In genomic region chr17:32287804-32288511, GRCh38 we compare ENCODE assay signal across 1 cellular context.
TF ChIP-seq lines count a peak whose summit lies in the region.

No MANE protein-coding gene starts in this region.

TF ChIP-seq in K562, 482 proteins besides CTCF, POLR2A, EP300 and RAD21 (continues in another document):
- TF ChIP-seq, protein P1, sequence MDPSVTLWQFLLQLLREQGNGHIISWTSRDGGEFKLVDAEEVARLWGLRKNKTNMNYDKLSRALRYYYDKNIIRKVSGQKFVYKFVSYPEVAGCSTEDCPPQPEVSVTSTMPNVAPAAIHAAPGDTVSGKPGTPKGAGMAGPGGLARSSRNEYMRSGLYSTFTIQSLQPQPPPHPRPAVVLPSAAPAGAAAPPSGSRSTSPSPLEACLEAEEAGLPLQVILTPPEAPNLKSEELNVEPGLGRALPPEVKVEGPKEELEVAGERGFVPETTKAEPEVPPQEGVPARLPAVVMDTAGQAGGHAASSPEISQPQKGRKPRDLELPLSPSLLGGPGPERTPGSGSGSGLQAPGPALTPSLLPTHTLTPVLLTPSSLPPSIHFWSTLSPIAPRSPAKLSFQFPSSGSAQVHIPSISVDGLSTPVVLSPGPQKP (CRISPR knock-in tag; IDR thresholded peaks at IDR 0.05): no peak
- TF ChIP-seq TEAD2 (tag; IDR thresholded peaks at IDR 0.05) (no peak), ZBTB8A (IDR thresholded peaks at IDR 0.05; ENCODE audit: partially characterized antibody) (no peak), MNT (conservative IDR thresholded peaks at IDR 0.05) (no peak), CC2D1A (IDR thresholded peaks at IDR 0.05) (no peak), E2F5 (CRISPR knock-in tag; IDR thresholded peaks at IDR 0.05) (no peak), BCOR (IDR thresholded peaks at IDR 0.05) (peak; percentile 89), TCF7L2 (IDR thresholded peaks at IDR 0.05; ENCODE audit: low read depth, low read length) (no peak), POLR2AphosphoS5 (IDR thresholded peaks at IDR 0.05; ENCODE audit: control insufficient read depth, insufficient read depth, low read depth, low read length) (no peak), FOSL1 (tag; conservative IDR thresholded peaks at IDR 0.05) (no peak), HCFC1 (IDR thresholded peaks at IDR 0.05; ENCODE audit: low read depth, low read length) (no peak), POLR3A (IDR thresholded peaks at IDR 0.05; ENCODE audit: borderline replicate concordance, extremely low read depth, insufficient read depth, insufficient read length) (no peak), NCOA1 (IDR thresholded peaks at IDR 0.05; ENCODE audit: low read depth) (no peak), GTF3C2 (IDR thresholded peaks at IDR 0.05; ENCODE audit: borderline replicate concordance, extremely low read depth, insufficient read length) (no peak), MAFK (IDR thresholded peaks at IDR 0.05; ENCODE audit: low read length) (no peak), TAL1 (IDR thresholded peaks at IDR 0.05) (no peak), RCOR1 (IDR thresholded peaks at IDR 0.05; ENCODE audit: borderline replicate concordance in 1 of 2, low read depth in 2 of 2, low read length in 2 of 2) (peak in 1 of 2 experiments; percentile 3; a peak in 1 of 4 replicates), YY1 (IDR thresholded peaks at IDR 0.05; ENCODE audit: borderline replicate concordance in 1 of 3, control insufficient read depth in 1 of 3, extremely low read depth in 1 of 3, insufficient read depth in 3 of 3, insufficient read length in 1 of 3, insufficient replicate concordance in 2 of 3, low read depth in 1 of 3, low read length in 2 of 3) (no peak), U2AF1 (optimal IDR thresholded peaks at IDR 0.05; ENCODE audit: low read depth, low read length) (no peak), MYBL2 (IDR thresholded peaks at IDR 0.05; ENCODE audit: low read depth) (no peak), MYBL2 (CRISPR knock-in tag; IDR thresholded peaks at IDR 0.05; ENCODE audit: borderline replicate concordance) (no peak), ZFP36 (IDR thresholded peaks at IDR 0.05; ENCODE audit: low read depth, low read length, partially characterized antibody) (peak; percentile 87), SMAD2 (IDR thresholded peaks at IDR 0.05; ENCODE audit: low read depth, low read length) (no peak), EWSR1 (IDR thresholded peaks at IDR 0.05; ENCODE audit: borderline replicate concordance, low read depth, partially characterized antibody) (no peak), SIX5 (IDR thresholded peaks at IDR 0.05; ENCODE audit: borderline replicate concordance in 1 of 2, insufficient read depth in 1 of 2, low read depth in 1 of 2, low read length in 2 of 2) (no peak), WHSC1 (IDR thresholded peaks at IDR 0.05; ENCODE audit: low read length) (no peak), ZNF740 (CRISPR knock-in tag; IDR thresholded peaks at IDR 0.05) (no peak), ZNF740 (tag; IDR thresholded peaks at IDR 0.05) (no peak), ZC3H8 (IDR thresholded peaks at IDR 0.05) (no peak), KDM1A (IDR thresholded peaks at IDR 0.05) (peak; percentile 71 to 77; a peak in 3 of 4 replicates), KHSRP (IDR thresholded peaks at IDR 0.05) (no peak), ZNF408 (CRISPR knock-in tag; IDR thresholded peaks at IDR 0.05; ENCODE audit: low read depth) (no peak), SMARCA5 (IDR thresholded peaks at IDR 0.05) (peak; percentile 70; the same call in 1 of the 2 replicates), NR2C1 (IDR thresholded peaks at IDR 0.05) (peak; percentile 80), NR2C1 (tag; IDR thresholded peaks at IDR 0.05) (peak; percentile 61), ZNF24 (IDR thresholded peaks at IDR 0.05) (no peak), LEF1 (IDR thresholded peaks at IDR 0.05) (no peak), ZNF174 (CRISPR knock-in tag; IDR thresholded peaks at IDR 0.05) (no peak), MAFG (tag; conservative IDR thresholded peaks at IDR 0.05) (no peak), PRDM10 (IDR thresholded peaks at IDR 0.05; ENCODE audit: partially characterized antibody) (no peak), KAT7 (CRISPR knock-in tag; IDR thresholded peaks at IDR 0.05; ENCODE audit: borderline replicate concordance) (no peak)
- TF ChIP-seq, protein P2, sequence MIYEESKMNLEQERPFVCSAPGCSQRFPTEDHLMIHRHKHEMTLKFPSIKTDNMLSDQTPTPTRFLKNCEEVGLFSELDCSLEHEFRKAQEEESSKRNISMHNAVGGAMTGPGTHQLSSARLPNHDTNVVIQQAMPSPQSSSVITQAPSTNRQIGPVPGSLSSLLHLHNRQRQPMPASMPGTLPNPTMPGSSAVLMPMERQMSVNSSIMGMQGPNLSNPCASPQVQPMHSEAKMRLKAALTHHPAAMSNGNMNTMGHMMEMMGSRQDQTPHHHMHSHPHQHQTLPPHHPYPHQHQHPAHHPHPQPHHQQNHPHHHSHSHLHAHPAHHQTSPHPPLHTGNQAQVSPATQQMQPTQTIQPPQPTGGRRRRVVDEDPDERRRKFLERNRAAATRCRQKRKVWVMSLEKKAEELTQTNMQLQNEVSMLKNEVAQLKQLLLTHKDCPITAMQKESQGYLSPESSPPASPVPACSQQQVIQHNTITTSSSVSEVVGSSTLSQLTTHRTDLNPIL (CRISPR knock-in tag; IDR thresholded peaks at IDR 0.05): no peak
- TF ChIP-seq, protein P3, sequence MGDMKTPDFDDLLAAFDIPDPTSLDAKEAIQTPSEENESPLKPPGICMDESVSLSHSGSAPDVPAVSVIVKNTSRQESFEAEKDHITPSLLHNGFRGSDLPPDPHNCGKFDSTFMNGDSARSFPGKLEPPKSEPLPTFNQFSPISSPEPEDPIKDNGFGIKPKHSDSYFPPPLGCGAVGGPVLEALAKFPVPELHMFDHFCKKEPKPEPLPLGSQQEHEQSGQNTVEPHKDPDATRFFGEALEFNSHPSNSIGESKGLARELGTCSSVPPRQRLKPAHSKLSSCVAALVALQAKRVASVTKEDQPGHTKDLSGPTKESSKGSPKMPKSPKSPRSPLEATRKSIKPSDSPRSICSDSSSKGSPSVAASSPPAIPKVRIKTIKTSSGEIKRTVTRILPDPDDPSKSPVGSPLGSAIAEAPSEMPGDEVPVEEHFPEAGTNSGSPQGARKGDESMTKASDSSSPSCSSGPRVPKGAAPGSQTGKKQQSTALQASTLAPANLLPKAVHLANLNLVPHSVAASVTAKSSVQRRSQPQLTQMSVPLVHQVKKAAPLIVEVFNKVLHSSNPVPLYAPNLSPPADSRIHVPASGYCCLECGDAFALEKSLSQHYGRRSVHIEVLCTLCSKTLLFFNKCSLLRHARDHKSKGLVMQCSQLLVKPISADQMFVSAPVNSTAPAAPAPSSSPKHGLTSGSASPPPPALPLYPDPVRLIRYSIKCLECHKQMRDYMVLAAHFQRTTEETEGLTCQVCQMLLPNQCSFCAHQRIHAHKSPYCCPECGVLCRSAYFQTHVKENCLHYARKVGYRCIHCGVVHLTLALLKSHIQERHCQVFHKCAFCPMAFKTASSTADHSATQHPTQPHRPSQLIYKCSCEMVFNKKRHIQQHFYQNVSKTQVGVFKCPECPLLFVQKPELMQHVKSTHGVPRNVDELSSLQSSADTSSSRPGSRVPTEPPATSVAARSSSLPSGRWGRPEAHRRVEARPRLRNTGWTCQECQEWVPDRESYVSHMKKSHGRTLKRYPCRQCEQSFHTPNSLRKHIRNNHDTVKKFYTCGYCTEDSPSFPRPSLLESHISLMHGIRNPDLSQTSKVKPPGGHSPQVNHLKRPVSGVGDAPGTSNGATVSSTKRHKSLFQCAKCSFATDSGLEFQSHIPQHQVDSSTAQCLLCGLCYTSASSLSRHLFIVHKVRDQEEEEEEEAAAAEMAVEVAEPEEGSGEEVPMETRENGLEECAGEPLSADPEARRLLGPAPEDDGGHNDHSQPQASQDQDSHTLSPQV (IDR thresholded peaks at IDR 0.05): no peak
- TF ChIP-seq, protein P4, sequence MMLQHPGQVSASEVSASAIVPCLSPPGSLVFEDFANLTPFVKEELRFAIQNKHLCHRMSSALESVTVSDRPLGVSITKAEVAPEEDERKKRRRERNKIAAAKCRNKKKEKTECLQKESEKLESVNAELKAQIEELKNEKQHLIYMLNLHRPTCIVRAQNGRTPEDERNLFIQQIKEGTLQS (IDR thresholded peaks at IDR 0.05): no peak
- TF ChIP-seq, protein P4 (CRISPR knock-in tag; conservative IDR thresholded peaks at IDR 0.05): no peak
- TF ChIP-seq, protein P5, sequence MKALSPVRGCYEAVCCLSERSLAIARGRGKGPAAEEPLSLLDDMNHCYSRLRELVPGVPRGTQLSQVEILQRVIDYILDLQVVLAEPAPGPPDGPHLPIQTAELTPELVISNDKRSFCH (CRISPR knock-in tag; IDR thresholded peaks at IDR 0.05): no peak
- TF ChIP-seq, protein P5 (tag; IDR thresholded peaks at IDR 0.05): no peak
